8 cellular contexts compared by ENCODE assay signal in the genomic region with DNA sequence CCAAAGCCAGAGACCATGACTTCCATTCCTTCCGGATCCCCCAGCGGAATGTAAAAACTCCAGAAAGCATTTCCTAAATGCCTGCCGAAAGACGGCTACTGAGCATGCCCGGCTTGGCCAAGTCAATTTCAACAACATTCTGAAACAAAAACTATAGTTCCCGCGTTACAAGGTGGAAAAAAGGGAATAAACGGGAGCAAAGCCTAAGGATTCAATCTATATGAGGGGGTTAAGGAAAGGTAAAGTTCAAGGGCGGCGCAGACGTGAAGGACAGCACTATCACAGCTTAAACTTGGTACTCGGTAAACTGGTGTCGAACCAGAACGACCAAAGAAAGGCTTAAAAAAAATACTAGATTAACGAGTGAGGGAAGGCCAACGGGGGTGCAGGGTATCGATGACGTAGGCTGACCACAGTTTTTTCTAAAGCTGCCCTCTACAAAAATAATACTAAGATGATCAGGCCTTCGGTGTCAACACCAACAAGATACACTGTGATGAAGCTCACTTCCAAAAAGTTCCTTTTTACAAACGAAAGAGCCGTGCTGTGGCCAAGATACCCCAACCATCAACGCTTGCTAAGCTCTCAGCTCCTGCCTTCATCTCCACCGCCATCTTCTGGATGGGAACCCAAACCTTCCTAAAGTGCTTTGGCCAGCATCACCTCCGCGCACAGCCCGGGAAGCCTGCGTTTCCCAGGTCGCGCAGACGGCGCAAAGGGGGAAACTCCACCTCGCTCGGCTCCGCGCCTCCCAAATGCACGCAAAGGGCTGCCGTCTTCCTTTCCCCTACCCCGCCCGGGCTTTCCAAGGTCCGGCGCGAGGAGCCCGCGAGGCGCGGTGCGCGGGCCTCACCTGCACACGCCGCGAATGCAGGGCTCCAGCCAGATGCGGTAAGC. TPM values are rescaled to one million over a fixed set of nuclear protein-coding genes. Genes with fewer than 3 reads are reported as not detected.
DNase-seq lines count a peak whose midpoint lies in the region; ATAC-seq and TF ChIP-seq lines count a peak whose summit lies in the region.

No MANE protein-coding gene starts in this region.

- no peaks in the 10 kb centered on the region for H3K27me3 ChIP-seq in A673 (replicated peaks; ENCODE audit: insufficient read depth, low read depth, low read length, poor library complexity)
- no peaks in the 10 kb centered on the region for H3K27me3 ChIP-seq in effector memory CD4-positive, alpha-beta T cell (replicated peaks; ENCODE audit: control insufficient read depth, insufficient read depth, low read length, poor library complexity, severe bottlenecking)

- H3K27me3 Mint-ChIP-seq in memory B cell: no peaks in the 10 kb centered on the region

- peak overlapping the region; percentile 92 for H3K4me3 Mint-ChIP-seq in memory B cell

- ATAC-seq in GM18502 (IDR thresholded peaks at IDR 0.05; ENCODE audit: poor library complexity, unreplicated experiment) (peak; percentile 26), HG02981 (IDR thresholded peaks at IDR 0.05; ENCODE audit: unreplicated experiment) (peak; percentile 13), memory B cell (ENCODE audit: low read depth) (peak; percentile 25)

- no TSS peak for BruUV-seq in A673 (replicated peaks; lab: Mats Ljungman, UMichigan)

- peak; percentile 34; the same call in 1 of the 2 replicates for TF ChIP-seq CTCF in A673 (conservative IDR thresholded peaks at IDR 0.05; ENCODE audit: low read depth, low read length)

- peak; percentile 69 for DNase-seq in A673 (ENCODE audit: low spot score)
- peak; percentile 74 for DNase-seq in NCI-H2227 (lab: John Stamatoyannopoulos, UW; ENCODE audit: unreplicated experiment)
- DNase-seq in activated CD4-positive, alpha-beta T cell treated with anti-CD3 and anti-CD28 coated beads, Interleukin-2, amount 50 U/mL, for 24 hours (ENCODE audit: low read depth in 1 of 2, low spot score in 1 of 2): peak; percentile 24 to 28
- DNase-seq in effector memory CD4-positive, alpha-beta T cell: peak; percentile 25 to 45 (median 41)
- peak; percentile 17 to 51 for DNase-seq in memory B cell (ENCODE audit: low spot score in 2 of 2)
- DNase-seq in stimulated activated CD8-positive, alpha-beta memory T cell treated with anti-CD3 and anti-CD28 coated beads, Interleukin-15, amount 100 ng/mL, for 48 hours (ENCODE audit: low read depth in 2 of 2): peak; percentile 26 to 28

- CTCF ChIA-PET in A673 (lab: Charles Lee): interaction anchor here (0.5 kb wide), 2 partner anchors 31 to 282 kb away, joined by 3 to 4 read pairs; no protein-coding TSS in a partner anchor

- no peaks in the 10 kb centered on the region for H3K36me3 ChIP-seq in A673 (ENCODE audit: insufficient read depth, low read length, poor library complexity, severe bottlenecking)
- H3K36me3 ChIP-seq in effector memory CD4-positive, alpha-beta T cell (ENCODE audit: control insufficient read depth, insufficient read depth, low read length): no peaks in the 10 kb centered on the region

- peak overlapping the region; percentile 100 for H3K27ac ChIP-seq in A673 (ENCODE audit: low read depth, low read length, poor library complexity, severe bottlenecking)
- peak overlapping the region; percentile 99 for H3K27ac ChIP-seq in effector memory CD4-positive, alpha-beta T cell (ENCODE audit: insufficient read depth, low read length, poor library complexity, severe bottlenecking)

- peaks cover 23% of the 10 kb centered on the region for H3K4me1 Mint-ChIP-seq in memory B cell

- H3K36me3 Mint-ChIP-seq in memory B cell: peaks cover 6% of the 10 kb centered on the region

- POLR2A ChIA-PET in A673 (lab: Charles Lee; ENCODE audit: low non-redundant PET): no interaction called here

- H3K9me3 ChIP-seq in A673 (ENCODE audit: low read depth, low read length, poor library complexity, severe bottlenecking): peaks cover 6% of the 10 kb centered on the region
- no peaks in the 10 kb centered on the region for H3K9me3 ChIP-seq in effector memory CD4-positive, alpha-beta T cell (ENCODE audit: control insufficient read depth, low read length)

- peaks cover 4% of the 10 kb centered on the region for H3K4me1 ChIP-seq in A673 (ENCODE audit: insufficient read depth, low read length, poor library complexity, severe bottlenecking)
- H3K4me1 ChIP-seq in effector memory CD4-positive, alpha-beta T cell (ENCODE audit: control insufficient read depth, insufficient read depth, low read length, poor library complexity, severe bottlenecking): peaks cover 16% of the 10 kb centered on the region

- H3K27ac Mint-ChIP-seq in memory B cell: peak overlapping the region; percentile 100

- intact Hi-C loops in A673 (cut with micrococcal nuclease; ENCODE audit: unreplicated experiment): no loop called here

- peak overlapping the region; percentile 89 for H3K4me3 ChIP-seq in A673 (ENCODE audit: low read depth, low read length, poor library complexity, severe bottlenecking)
- peak overlapping the region; percentile 70 for H3K4me3 ChIP-seq in effector memory CD4-positive, alpha-beta T cell (ENCODE audit: insufficient read depth, low read depth, low read length, poor library complexity, severe bottlenecking)

- H3K9me3 Mint-ChIP-seq in memory B cell: peaks cover 2% of the 10 kb centered on the region

RNA-seq across cellular contexts. Expression of gene USP48, which starts 0.7 kb away (rescaled TPM):
- 74.1 and 74.6 TPM in 2 replicates for total RNA-seq in A673 (2021)

RNA-seq across cellular contexts. Expression of gene LDLRAD2, which starts 29.8 kb away (rescaled TPM):
- not detected in 2 replicates for total RNA-seq in A673 (2021)

Comparison
In these comparisons a context has a peak if more than half of its experiments do, and no peak if none do; other contexts are left out.
1. Peak in every context shown above with its lines: DNase-seq, ATAC-seq, H3K4me3 ChIP-seq and H3K27ac ChIP-seq.